8 cellular contexts compared by ENCODE assay signal in the genomic region with DNA sequence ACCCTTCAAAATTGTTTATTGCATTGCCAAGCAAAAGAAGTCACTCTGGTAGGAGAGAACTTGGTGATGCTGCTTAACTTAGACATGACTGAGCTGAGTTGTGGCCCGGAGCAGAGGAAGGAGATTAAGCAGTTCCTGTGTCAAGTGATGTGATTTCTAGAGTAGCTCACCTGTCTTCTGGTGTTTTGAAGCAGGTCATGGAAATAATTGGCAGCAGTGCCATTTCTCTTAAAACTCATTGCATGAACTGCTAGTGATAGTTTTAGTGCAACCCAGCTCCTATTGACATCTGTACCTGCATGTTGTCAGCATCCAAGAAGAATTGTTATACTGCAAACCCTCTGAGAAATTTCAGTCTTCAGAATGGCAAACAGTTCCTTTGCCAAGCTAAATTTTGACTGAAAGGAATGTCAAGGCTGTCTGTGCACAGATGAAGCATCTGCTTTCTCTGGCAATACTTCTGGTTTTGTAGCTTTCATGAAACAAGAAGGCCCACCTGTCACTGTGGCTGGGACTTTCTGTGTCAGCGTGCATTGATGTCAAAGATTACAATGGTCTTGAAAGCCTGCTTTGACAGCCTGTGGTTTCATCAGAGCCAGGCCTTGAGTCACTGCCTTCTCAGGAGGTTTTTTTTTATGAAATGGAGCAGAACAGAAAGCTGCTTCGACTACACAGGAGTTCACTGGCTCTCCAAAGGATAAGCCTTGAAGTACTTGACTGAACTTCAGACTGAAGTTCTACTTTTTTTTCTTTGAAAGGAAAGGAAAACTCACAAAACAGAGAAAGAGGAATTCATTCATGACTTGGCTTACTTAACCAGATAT.
DNase-seq lines count a peak whose midpoint lies in the region; ATAC-seq, FAIRE-seq and TF ChIP-seq lines count a peak whose summit lies in the region.

No MANE protein-coding gene starts in this region.

- ATAC-seq in GM18511 (IDR thresholded peaks at IDR 0.05; ENCODE audit: unreplicated experiment): peak; percentile 89
- peak; percentile 95 for ATAC-seq in HG02798 (IDR thresholded peaks at IDR 0.05; ENCODE audit: poor library complexity, unreplicated experiment)
- ATAC-seq in SK-N-SH treated with all-trans-retinoic acid at 6 μM for 48 hours: no peak

- no peak for TF ChIP-seq CTCF in kidney (IDR thresholded peaks at IDR 0.05; ENCODE audit: borderline replicate concordance, extremely low read depth, insufficient read depth)
- TF ChIP-seq CTCF in testis (IDR thresholded peaks at IDR 0.05): no peak

- H3K36me3 ChIP-seq in rectal smooth muscle tissue (ENCODE audit: control insufficient read depth, insufficient read depth, low read length): no peaks in the 10 kb centered on the region
- H3K36me3 ChIP-seq in kidney (ENCODE audit: control insufficient read depth in 1 of 2, insufficient read depth in 2 of 2, low read length in 2 of 2): no peaks in the 10 kb centered on the region
- no peaks in the 10 kb centered on the region for H3K36me3 ChIP-seq in testis (ENCODE audit: low read depth, missing control alignments)

- TF ChIP-seq POLR2A in testis (IDR thresholded peaks at IDR 0.05): no peak

- H3K4me1 ChIP-seq in rectal smooth muscle tissue (ENCODE audit: control insufficient read depth, insufficient read depth, low read length): peaks cover 6% of the 10 kb centered on the region
- H3K4me1 ChIP-seq in kidney (ENCODE audit: control insufficient read depth in 1 of 2, insufficient read depth in 1 of 2, low read depth in 1 of 2, low read length in 2 of 2): no peaks in the 10 kb centered on the region
- H3K4me1 ChIP-seq in testis: no peaks in the 10 kb centered on the region

- H3K4me3 ChIP-seq in rectal smooth muscle tissue (ENCODE audit: low read length) (no peak overlapping the region), kidney (ENCODE audit: low read length in 2 of 2) (no peak overlapping the region), testis (no peak overlapping the region)

- intact Hi-C loops in kidney (cut with DNase I) (no loop called here), testis (cut with DNase I; ENCODE audit: low total_unique reads) (no loop called here)

- H3K27ac ChIP-seq in rectal smooth muscle tissue (ENCODE audit: low read depth, low read length) (peak overlapping the region; percentile 23), kidney (ENCODE audit: low read depth in 2 of 2, low read length in 2 of 2) (no peak overlapping the region), testis (no peak overlapping the region)

- H3K9me3 ChIP-seq in kidney (ENCODE audit: control insufficient read depth in 1 of 2, low read length in 2 of 2) (no peaks in the 10 kb centered on the region), testis (no peaks in the 10 kb centered on the region)

- no peak for FAIRE-seq in kidney (lab: Jason Lieb, UNC)

- H3K27me3 ChIP-seq in rectal smooth muscle tissue (ENCODE audit: control insufficient read depth, insufficient read depth, low read length) (no peaks in the 10 kb centered on the region), testis (no peaks in the 10 kb centered on the region)

- DNase-seq in activated naive CD8-positive, alpha-beta T cell treated with anti-CD3 and anti-CD28 coated beads, Interleukin-2, amount 50 U/mL, for 16 hours (ENCODE audit: low read depth, low spot score): peak; percentile 47
- DNase-seq in dermis blood vessel endothelial cell (no peak), kidney (no peak), testis (no peak)

- H3K9ac ChIP-seq in rectal smooth muscle tissue (ENCODE audit: low read length) (no peak overlapping the region), kidney (ENCODE audit: low read length in 2 of 2) (no peak overlapping the region)

- WGBS in testis, 2 donors: 48 to 71% methylated on average over 3 of the region's 3 CpGs

TF ChIP-seq in SK-N-SH treated with all-trans-retinoic acid at 6 μM for 48 hours, 23 proteins besides CTCF, POLR2A, EP300 and RAD21:
- TF ChIP-seq ZFP3 (CRISPR knock-in tag; IDR thresholded peaks at IDR 0.05): peak; percentile 59
- TF ChIP-seq ESRRG (CRISPR knock-in tag; IDR thresholded peaks at IDR 0.05): no peak
